In genomic region chr14:33463731-33464130, GRCh38 we compare ENCODE assay signal across 27 cellular contexts.
"Had no signal": no experiment of that assay in that cellular context is flagged by ENCODE, and none has a peak within 500 bp of the region (broad histone marks: within the 10 kb centered on the region; RNA-seq: fewer than 3 reads in every experiment).

No MANE protein-coding gene starts in this region.

- H3K27ac ChIP-seq: left lung, lower lobe of right lung, neural progenitor cell, neutrophil, parathyroid adenoma, psoas muscle, right atrium auricular region, right lobe of liver, skin epidermis, suprapubic skin, thoracic aorta, tibial artery, upper lobe of right lung, uterus had no signal

- H3K9ac ChIP-seq: neural progenitor cell, parathyroid adenoma had no signal

- H3K79me2 ChIP-seq: parathyroid adenoma had no signal

- H2AFZ ChIP-seq: neural progenitor cell, parathyroid adenoma had no signal

- H3K4me2 ChIP-seq: neural progenitor cell had no signal

- H3K9me3 ChIP-seq: left lung, lower lobe of right lung, neutrophil, psoas muscle, right atrium auricular region, right lobe of liver, suprapubic skin, thoracic aorta, tibial artery, upper lobe of right lung, uterus had no signal

- H3K27me3 ChIP-seq: left lung, neural progenitor cell, neutrophil, right atrium auricular region, right lobe of liver, suprapubic skin, tibial artery, upper lobe of right lung, uterus had no signal

- H3K4me3 ChIP-seq: left lung, lower lobe of right lung, neural progenitor cell, psoas muscle, right atrium auricular region, right lobe of liver, skin epidermis, suprapubic skin, thoracic aorta, tibial artery, upper lobe of right lung, uterus had no signal

- H3K36me3 ChIP-seq: left lung, lower lobe of right lung, neural progenitor cell, neutrophil, right atrium auricular region, right lobe of liver, suprapubic skin, thoracic aorta, tibial artery, upper lobe of right lung, uterus had no signal

- DNase-seq: immature natural killer cell; kidney; left colon; left lung; lower lobe of right lung; mammary epithelial cell; mesenchymal stem cell; naive B cell; natural killer cell; nephron progenitor cell; occipital lobe; psoas muscle; right lobe of liver; stimulated activated CD4-positive, alpha-beta T cell treated with anti-CD3 and anti-CD28 coated beads, Interleukin-12 subunit alpha, Interleukin-12 subunit beta, amount 100 ng/mL, for 4 hours; stimulated activated CD4-positive, alpha-beta T cell treated with anti-CD3 and anti-CD28 coated beads, Interleukin-15, amount 100 ng/mL, for 24 hours; stimulated activated CD4-positive, alpha-beta T cell treated with anti-CD3 and anti-CD28 coated beads, Interleukin-4, amount 100 ng/mL, for 24 hours; stimulated activated naive CD4-positive, alpha-beta T cell; tibial artery; upper lobe of right lung; uterus had no signal

- H3K4me1 ChIP-seq: left lung, lower lobe of right lung, parathyroid adenoma, psoas muscle, right atrium auricular region, right lobe of liver, suprapubic skin, upper lobe of right lung, uterus had no signal
